ENCODE assay signal across 16 cellular contexts in the genomic region with DNA sequence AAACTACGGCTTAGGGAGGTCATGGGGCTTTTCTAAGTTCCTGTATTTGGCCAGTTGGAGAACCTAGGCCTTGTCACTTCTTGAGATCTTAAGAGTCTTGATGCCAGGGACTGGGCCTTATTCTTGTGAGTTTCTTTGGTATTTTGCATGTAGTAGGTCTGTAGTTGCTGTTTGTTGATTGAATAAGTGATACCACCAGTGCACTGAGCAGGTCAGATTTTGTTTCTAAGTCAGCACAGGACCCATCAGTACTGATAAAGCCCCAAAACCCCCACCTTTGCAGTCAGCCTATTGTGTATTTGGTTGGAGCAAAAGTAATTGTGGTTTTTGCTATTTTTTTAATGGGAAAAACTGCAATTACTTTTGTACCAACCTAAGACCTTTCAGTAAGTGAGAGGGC.
DNase-seq lines count a peak whose midpoint lies in the region; ATAC-seq, FAIRE-seq and TF ChIP-seq lines count a peak whose summit lies in the region.
"Had no signal": no experiment of that assay in that cellular context is flagged by ENCODE, and none has a peak within 500 bp of the region (broad histone marks: within the 10 kb centered on the region; RNA-seq: fewer than 3 reads in every experiment).

No MANE protein-coding gene starts in this region.

- H3K27ac ChIP-seq in AG04450 (ENCODE audit: low read depth, low read length) (peak overlapping the region; percentile 89), HEK293 (ENCODE audit: extremely low read depth, low read depth, low read length) (no peak overlapping the region), astrocyte (ENCODE audit: low read depth, low read length) (peak overlapping the region; percentile 81), osteoblast (ENCODE audit: low read depth, low read length) (peak overlapping the region; percentile 64)
- H3K27ac ChIP-seq: gastrocnemius medialis had no signal

- DNase-seq in AG04450 (ENCODE audit: low read depth, low spot score) (no peak), astrocyte (ENCODE audit: low read depth) (no peak), osteoblast (ENCODE audit: insufficient read length, low spot score, missing footprints) (no peak), mucosa of gallbladder (ENCODE audit: low spot score) (no peak), mucosa of descending colon (no peak)
- DNase-seq: activated CD8-positive, alpha-beta memory T cell treated with anti-CD3 and anti-CD28 coated beads for 24 hours; activated naive CD8-positive, alpha-beta T cell treated with anti-CD3 and anti-CD28 coated beads, Interleukin-2, amount 50 U/mL, for 24 hours; gastrocnemius medialis; Karpas-422; NCI-H1105; substantia nigra; T-helper 17 cell had no signal

- H3K4me1 ChIP-seq in HEK293 (ENCODE audit: control insufficient read depth, insufficient read depth, low read length) (peaks cover 4% of the 10 kb centered on the region; the same call in 1 of the 2 replicates), astrocyte (ENCODE audit: insufficient read depth, low read length) (peaks cover 19% of the 10 kb centered on the region), osteoblast (ENCODE audit: insufficient read depth, low read length) (peaks cover 20% of the 10 kb centered on the region), mucosa of descending colon (ENCODE audit: low read depth) (no peaks in the 10 kb centered on the region)
- H3K4me1 ChIP-seq: gastrocnemius medialis had no signal

- no peaks in the 10 kb centered on the region for H3K27me3 Mint-ChIP-seq in astrocyte (ENCODE audit: low read depth, unreplicated experiment)
- H3K27me3 Mint-ChIP-seq: activated naive CD8-positive, alpha-beta T cell treated with anti-CD3 and anti-CD28 coated beads, Interleukin-2, amount 50 U/mL, for 24 hours; T-helper 17 cell had no signal

- intact Hi-C loops in mucosa of descending colon (cut with DNase I, micrococcal nuclease): no loop called here

- POLR2A ChIA-PET in AG04450 (lab: Yijun Ruan, JAX) (interaction anchor here (1.0 to 1.3 kb wide), 2 partner anchors 17 to 27 kb away, joined by 3 to 6 read pairs; no protein-coding TSS in a partner anchor), HEK293 (lab: Yijun Ruan, JAX) (no interaction called here)

- H3K4me1 Mint-ChIP-seq in astrocyte (ENCODE audit: low read depth, unreplicated experiment): peaks cover 19% of the 10 kb centered on the region

- no peak overlapping the region for H2AFZ ChIP-seq in astrocyte (ENCODE audit: low read depth, low read length)
- H2AFZ ChIP-seq in osteoblast (ENCODE audit: low read length): no peak overlapping the region

- no peaks in the 10 kb centered on the region for H3K9me3 Mint-ChIP-seq in astrocyte (ENCODE audit: unreplicated experiment)
- H3K9me3 Mint-ChIP-seq: activated naive CD8-positive, alpha-beta T cell treated with anti-CD3 and anti-CD28 coated beads, Interleukin-2, amount 50 U/mL, for 24 hours; activated T-helper 1 cell treated with anti-CD3 and anti-CD28 coated beads, Interleukin-12 subunit alpha, Interleukin-12 subunit beta, Interleukin-2, Interleukin-4 antibody, amounts not matched to agents 30 ng/mL and 10 ng/mL and 1 ng/mL, durations not matched to agents 14 hours and 24 hours and 36 hours had no signal

- CTCF ChIA-PET in AG04450 (lab: Charles Lee): interaction anchor here (1.7 kb wide), 1 partner anchor 40 kb away, joined by 3 read pairs; no protein-coding TSS in a partner anchor
- CTCF ChIA-PET in HEK293 (lab: Yijun Ruan, JAX): interaction anchor here (0.7 to 1.1 kb wide), 3 partner anchors 10 to 1368 kb away, joined by 3 to 6 read pairs (median 4); no protein-coding TSS in a partner anchor

- H3K27ac Mint-ChIP-seq in astrocyte (ENCODE audit: unreplicated experiment): no peak overlapping the region

- peak overlapping the region; percentile 82 for H3K4me2 ChIP-seq in astrocyte (ENCODE audit: low read length)
- H3K4me2 ChIP-seq in osteoblast (ENCODE audit: insufficient read depth, low read length): peak overlapping the region; percentile 67

- H3K36me3 ChIP-seq in HEK293 (ENCODE audit: control insufficient read depth in 2 of 2, insufficient read depth in 1 of 2, low read length in 2 of 2) (no peaks in the 10 kb centered on the region), astrocyte (ENCODE audit: insufficient read depth, low read length) (no peaks in the 10 kb centered on the region), osteoblast (ENCODE audit: insufficient read depth, low read length) (no peaks in the 10 kb centered on the region), mucosa of descending colon (ENCODE audit: low read depth) (no peaks in the 10 kb centered on the region)
- H3K36me3 ChIP-seq: gastrocnemius medialis had no signal

- H3K9me3 ChIP-seq in AG04450 (ENCODE audit: control insufficient read depth, insufficient read depth, low read length): no peaks in the 10 kb centered on the region
- H3K9me3 ChIP-seq in HEK293 (ENCODE audit: control insufficient read depth, insufficient read depth, low read depth, low read length): no peaks in the 10 kb centered on the region
- no peaks in the 10 kb centered on the region for H3K9me3 ChIP-seq in astrocyte (ENCODE audit: insufficient read depth, low read depth, low read length)
- no peaks in the 10 kb centered on the region for H3K9me3 ChIP-seq in osteoblast (ENCODE audit: low read depth, low read length)
- H3K9me3 ChIP-seq in mucosa of descending colon: no peaks in the 10 kb centered on the region
- H3K9me3 ChIP-seq: gastrocnemius medialis had no signal

- no peak overlapping the region for H3K4me3 ChIP-seq in AG04450 (ENCODE audit: low read depth, low read length)
- no peak overlapping the region for H3K4me3 ChIP-seq in HEK293 (ENCODE audit: low read depth, low read length)
- no peak overlapping the region for H3K4me3 ChIP-seq in astrocyte (ENCODE audit: insufficient read depth, low read depth, low read length)
- H3K4me3 ChIP-seq in osteoblast (ENCODE audit: insufficient read depth, low read length): no peak overlapping the region
- H3K4me3 ChIP-seq in mucosa of descending colon: no peak overlapping the region
- H3K4me3 ChIP-seq: gastrocnemius medialis had no signal

- peak overlapping the region; percentile 66 for H3K9ac ChIP-seq in astrocyte (ENCODE audit: low read length)

- no peaks in the 10 kb centered on the region for H3K36me3 Mint-ChIP-seq in astrocyte (ENCODE audit: low read depth, unreplicated experiment)

- peaks cover 58% of the 10 kb centered on the region for H4K20me1 ChIP-seq in astrocyte (ENCODE audit: insufficient read depth, low read length)
- H4K20me1 ChIP-seq in osteoblast (ENCODE audit: insufficient read depth, low read length): peaks cover 47% of the 10 kb centered on the region

- H3K79me2 ChIP-seq in astrocyte (ENCODE audit: insufficient read depth, low read length) (peaks cover 75% of the 10 kb centered on the region), osteoblast (ENCODE audit: insufficient read depth, low read length) (peaks cover 98% of the 10 kb centered on the region)

- H3K4me3 Mint-ChIP-seq in astrocyte (ENCODE audit: unreplicated experiment): no peak overlapping the region
- H3K4me3 Mint-ChIP-seq: activated naive CD8-positive, alpha-beta T cell treated with anti-CD3 and anti-CD28 coated beads, Interleukin-2, amount 50 U/mL, for 24 hours; activated T-helper 1 cell treated with anti-CD3 and anti-CD28 coated beads, Interleukin-12 subunit alpha, Interleukin-12 subunit beta, Interleukin-2, Interleukin-4 antibody, amounts not matched to agents 30 ng/mL and 10 ng/mL and 1 ng/mL, durations not matched to agents 14 hours and 24 hours and 36 hours; T-helper 17 cell had no signal

- FAIRE-seq in astrocyte (lab: Jason Lieb, UNC): no peak

- ATAC-seq in GM18511 (IDR thresholded peaks at IDR 0.05; ENCODE audit: unreplicated experiment): no peak
- ATAC-seq in mucosa of descending colon: no peak
- ATAC-seq: gastrocnemius medialis, Right ventricle myocardium inferior, T-helper 17 cell had no signal

- TF ChIP-seq CTCF in AG04450 (IDR thresholded peaks at IDR 0.05; ENCODE audit: low read depth, low read length): no peak
- no peak for TF ChIP-seq CTCF in HEK293 (tag by site-specific recombination; IDR thresholded peaks at IDR 0.05)
- no peak for TF ChIP-seq CTCF in astrocyte (IDR thresholded peaks at IDR 0.05; ENCODE audit: insufficient read depth, low read depth, low read length)
- TF ChIP-seq CTCF in osteoblast (IDR thresholded peaks at IDR 0.05; ENCODE audit: extremely low read depth, low read depth, low read length): no peak
- no peak for TF ChIP-seq CTCF in mucosa of descending colon (IDR thresholded peaks at IDR 0.05)

- no peaks in the 10 kb centered on the region for H3K27me3 ChIP-seq in AG04450 (ENCODE audit: control insufficient read depth, insufficient read depth, low read length)
- H3K27me3 ChIP-seq in astrocyte (ENCODE audit: insufficient read depth, low read length): no peaks in the 10 kb centered on the region
- no peaks in the 10 kb centered on the region for H3K27me3 ChIP-seq in osteoblast (ENCODE audit: insufficient read depth, low read length)
- H3K27me3 ChIP-seq: gastrocnemius medialis had no signal

TF ChIP-seq in HEK293, 187 proteins besides CTCF, POLR2A, EP300 and RAD21:
- peak; percentile 98 for TF ChIP-seq ZNF239 (tag by site-specific recombination; IDR thresholded peaks at IDR 0.05)
- TF ChIP-seq KLF9 (tag by site-specific recombination; IDR thresholded peaks at IDR 0.05; ENCODE audit: low read depth): no peak
